In the genomic region with DNA sequence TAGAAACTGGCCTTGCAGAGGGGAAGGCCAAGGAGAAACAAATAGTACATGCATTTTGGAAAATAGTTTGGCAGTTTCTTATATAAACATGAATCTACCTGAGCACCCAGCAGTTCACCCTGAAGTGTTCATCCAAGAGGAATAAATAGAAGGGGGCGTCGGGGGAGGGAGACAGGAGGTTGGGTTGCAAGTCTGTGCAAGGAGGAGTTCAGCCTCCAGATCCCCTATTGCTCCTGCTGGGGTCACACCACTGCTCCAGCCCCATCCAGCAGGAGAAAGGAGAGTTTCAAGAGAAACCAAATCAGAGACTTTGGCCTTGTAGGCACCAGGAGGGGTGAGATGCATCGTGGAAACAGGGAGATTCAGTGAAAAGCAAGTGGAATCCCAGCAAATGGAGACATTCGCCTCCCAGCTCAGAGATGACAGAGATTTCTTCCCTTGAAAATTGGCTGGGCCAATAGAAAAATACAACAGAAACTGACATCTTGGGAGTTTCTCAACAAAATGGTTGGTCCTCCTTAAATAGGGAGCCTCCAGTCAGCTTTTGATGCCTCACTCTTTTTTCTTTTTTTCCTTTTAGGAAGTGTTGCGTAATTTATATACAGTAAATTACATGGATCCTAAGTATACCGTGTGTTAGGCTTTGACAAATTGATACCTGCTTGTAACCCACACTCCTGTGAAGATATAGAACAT, we compare ENCODE assay signal across 1 cellular context.
TF ChIP-seq lines count a peak whose summit lies in the region.

No MANE protein-coding gene starts in this region.

TF ChIP-seq in K562, 482 proteins besides CTCF, POLR2A, EP300 and RAD21:
- TF ChIP-seq FOXK2 (conservative IDR thresholded peaks at IDR 0.05 in 1 of 2, IDR thresholded peaks at IDR 0.05 in 1 of 2; ENCODE audit: low read depth in 2 of 2) (no peak), ZNF143 (CRISPR knock-in tag; IDR thresholded peaks at IDR 0.05) (no peak), TEAD1 (CRISPR knock-in tag; IDR thresholded peaks at IDR 0.05) (no peak), CREBBP (IDR thresholded peaks at IDR 0.05; ENCODE audit: low read depth, low read length) (no peak), ASH1L (IDR thresholded peaks at IDR 0.05; ENCODE audit: borderline replicate concordance, low read depth, partially characterized antibody) (no peak), CEBPB (tag; IDR thresholded peaks at IDR 0.05) (peak; percentile 63), CEBPG (CRISPR knock-in tag; IDR thresholded peaks at IDR 0.05) (no peak), CEBPG (tag; conservative IDR thresholded peaks at IDR 0.05 in 1 of 2, IDR thresholded peaks at IDR 0.05 in 1 of 2) (peak; percentile 65 to 82), ARHGAP35 (IDR thresholded peaks at IDR 0.05; ENCODE audit: partially characterized antibody) (no peak), SMC3 (conservative IDR thresholded peaks at IDR 0.05; ENCODE audit: insufficient read depth, low read depth, low read length) (no peak)
